1 cellular context compared by ENCODE assay signal in the genomic region with DNA sequence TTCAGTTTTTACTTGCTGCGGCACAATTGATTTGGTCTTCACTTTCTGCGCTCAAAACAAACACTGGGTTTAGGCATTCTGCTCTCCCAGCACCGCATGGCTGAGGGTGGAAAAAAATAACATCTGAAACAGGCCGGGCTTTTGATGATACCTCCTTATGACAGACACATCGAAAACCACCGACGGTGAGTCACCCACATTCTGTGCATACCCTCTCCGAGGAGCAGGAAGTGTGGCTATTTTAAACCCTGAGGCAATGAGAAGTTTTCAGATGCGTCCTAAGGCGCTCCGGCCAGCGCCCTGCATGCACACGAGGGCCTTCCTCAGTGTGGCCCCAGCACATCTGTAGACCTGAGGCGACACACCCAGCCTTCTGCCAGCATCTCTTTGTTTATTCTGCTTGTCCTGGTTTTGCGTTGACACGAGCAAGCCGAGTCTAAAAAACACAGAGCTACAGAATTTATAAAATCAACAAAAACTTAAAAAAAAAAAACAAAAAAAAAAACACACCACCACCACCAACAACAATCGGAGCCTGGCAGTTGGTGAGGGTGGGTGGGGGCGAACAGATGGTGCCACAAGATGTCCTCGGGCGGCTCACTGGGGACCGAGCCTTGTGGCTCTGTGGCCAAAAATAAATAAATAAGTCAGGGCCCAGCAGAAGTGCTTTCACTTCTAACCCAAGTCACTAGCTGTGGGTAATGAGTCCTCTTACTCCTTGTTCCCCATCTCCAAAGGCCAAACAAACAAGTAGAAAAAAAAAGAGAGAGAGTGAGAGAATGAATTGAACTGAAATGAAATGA.
A peak's percentile ranks its signal among the peaks of the same experiment; 100 is the strongest.
TF ChIP-seq lines count a peak whose summit lies in the region.

No MANE protein-coding gene starts in this region.

TF ChIP-seq in K562, 482 proteins besides CTCF, POLR2A, EP300 and RAD21 (continued from another document and continues in another):
- TF ChIP-seq, protein P1, sequence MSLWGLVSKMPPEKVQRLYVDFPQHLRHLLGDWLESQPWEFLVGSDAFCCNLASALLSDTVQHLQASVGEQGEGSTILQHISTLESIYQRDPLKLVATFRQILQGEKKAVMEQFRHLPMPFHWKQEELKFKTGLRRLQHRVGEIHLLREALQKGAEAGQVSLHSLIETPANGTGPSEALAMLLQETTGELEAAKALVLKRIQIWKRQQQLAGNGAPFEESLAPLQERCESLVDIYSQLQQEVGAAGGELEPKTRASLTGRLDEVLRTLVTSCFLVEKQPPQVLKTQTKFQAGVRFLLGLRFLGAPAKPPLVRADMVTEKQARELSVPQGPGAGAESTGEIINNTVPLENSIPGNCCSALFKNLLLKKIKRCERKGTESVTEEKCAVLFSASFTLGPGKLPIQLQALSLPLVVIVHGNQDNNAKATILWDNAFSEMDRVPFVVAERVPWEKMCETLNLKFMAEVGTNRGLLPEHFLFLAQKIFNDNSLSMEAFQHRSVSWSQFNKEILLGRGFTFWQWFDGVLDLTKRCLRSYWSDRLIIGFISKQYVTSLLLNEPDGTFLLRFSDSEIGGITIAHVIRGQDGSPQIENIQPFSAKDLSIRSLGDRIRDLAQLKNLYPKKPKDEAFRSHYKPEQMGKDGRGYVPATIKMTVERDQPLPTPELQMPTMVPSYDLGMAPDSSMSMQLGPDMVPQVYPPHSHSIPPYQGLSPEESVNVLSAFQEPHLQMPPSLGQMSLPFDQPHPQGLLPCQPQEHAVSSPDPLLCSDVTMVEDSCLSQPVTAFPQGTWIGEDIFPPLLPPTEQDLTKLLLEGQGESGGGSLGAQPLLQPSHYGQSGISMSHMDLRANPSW (CRISPR knock-in tag; IDR thresholded peaks at IDR 0.05), result no peak
- TF ChIP-seq ETV5 (CRISPR knock-in tag; IDR thresholded peaks at IDR 0.05; ENCODE audit: low read depth) (peak; percentile 91), RCOR1 (IDR thresholded peaks at IDR 0.05; ENCODE audit: borderline replicate concordance in 1 of 2, low read depth in 2 of 2, low read length in 2 of 2) (peak in 1 of 2 experiments; percentile 67; a peak in 1 of 4 replicates), NFYB (IDR thresholded peaks at IDR 0.05; ENCODE audit: extremely low read depth, insufficient read length) (no peak), SMAD3 (CRISPR knock-in tag; conservative IDR thresholded peaks at IDR 0.05) (no peak), TCFL5 (CRISPR knock-in tag; conservative IDR thresholded peaks at IDR 0.05) (no peak), MCM5 (IDR thresholded peaks at IDR 0.05; ENCODE audit: low read depth) (no peak), HMG20B (CRISPR knock-in tag; IDR thresholded peaks at IDR 0.05) (no peak), CBX3 (IDR thresholded peaks at IDR 0.05; ENCODE audit: borderline replicate concordance in 1 of 2, low read length in 2 of 2) (peak in 1 of 2 experiments; percentile 67; a peak in 1 of 3 replicates), ZNF41 (CRISPR knock-in tag; conservative IDR thresholded peaks at IDR 0.05) (peak; percentile 46; the same call in 1 of the 2 replicates), POLR2B (IDR thresholded peaks at IDR 0.05; ENCODE audit: low read depth, partially characterized antibody) (no peak), BACH1 (tag; IDR thresholded peaks at IDR 0.05) (peak; percentile 75; the same call in 1 of the 2 replicates), ZNF184 (CRISPR knock-in tag; IDR thresholded peaks at IDR 0.05) (no peak), ARID2 (IDR thresholded peaks at IDR 0.05) (no peak), ZNF212 (CRISPR knock-in tag; IDR thresholded peaks at IDR 0.05) (no peak), ZBTB7A (IDR thresholded peaks at IDR 0.05; ENCODE audit: borderline replicate concordance, control insufficient read depth, low read depth, low read length) (no peak), CBFA2T3 (IDR thresholded peaks at IDR 0.05) (peak; percentile 31; the same call in 1 of the 2 replicates), ZC3H8 (IDR thresholded peaks at IDR 0.05) (no peak), RUNX1 (IDR thresholded peaks at IDR 0.05; ENCODE audit: low read depth) (no peak; the same call in 1 of the 2 replicates), JUND (IDR thresholded peaks at IDR 0.05; ENCODE audit: borderline replicate concordance, low read depth, low read length) (peak; percentile 98), JUND (tag; IDR thresholded peaks at IDR 0.05; ENCODE audit: borderline replicate concordance, low read depth, low read length) (peak; percentile 93), EZH2 (IDR thresholded peaks at IDR 0.05; ENCODE audit: borderline replicate concordance, low read depth, low read length) (no peak), HLTF (IDR thresholded peaks at IDR 0.05) (no peak), CUX1 (CRISPR knock-in tag; IDR thresholded peaks at IDR 0.05) (0 out of 2 replicates have a peak, but pooled peaks have one; percentile 17), PYGO2 (tag; IDR thresholded peaks at IDR 0.05) (no peak), ATF1 (CRISPR knock-in tag; IDR thresholded peaks at IDR 0.05) (no peak), ATF1 (tag; IDR thresholded peaks at IDR 0.05) (0 out of 2 replicates have a peak, but pooled peaks have one; percentile 21), CREB5 (CRISPR knock-in tag; IDR thresholded peaks at IDR 0.05) (no peak), HNRNPLL (IDR thresholded peaks at IDR 0.05; ENCODE audit: low read depth, low read length, poor library complexity, severe bottlenecking) (no peak), ZNF175 (CRISPR knock-in tag; IDR thresholded peaks at IDR 0.05; ENCODE audit: low read depth) (0 out of 2 replicates have a peak, but pooled peaks have one; percentile 36), ZNF584 (CRISPR knock-in tag; IDR thresholded peaks at IDR 0.05; ENCODE audit: low read depth) (peak; percentile 8; the same call in 1 of the 2 replicates), CHD2 (IDR thresholded peaks at IDR 0.05; ENCODE audit: low read depth, low read length) (no peak), GATAD2B (IDR thresholded peaks at IDR 0.05; ENCODE audit: borderline replicate concordance) (no peak), ZNF24 (IDR thresholded peaks at IDR 0.05) (no peak), PATZ1 (CRISPR knock-in tag; IDR thresholded peaks at IDR 0.05; ENCODE audit: borderline replicate concordance) (no peak), NCOA1 (IDR thresholded peaks at IDR 0.05; ENCODE audit: low read depth) (no peak), YBX1 (IDR thresholded peaks at IDR 0.05) (no peak), NCOA2 (IDR thresholded peaks at IDR 0.05; ENCODE audit: partially characterized antibody in 2 of 2) (no peak), CBX8 (IDR thresholded peaks at IDR 0.05; ENCODE audit: borderline replicate concordance, extremely low read depth, low read depth, low read length, poor library complexity, severe bottlenecking) (no peak), ZNF445 (CRISPR knock-in tag; IDR thresholded peaks at IDR 0.05; ENCODE audit: low read depth) (0 out of 2 replicates have a peak, but pooled peaks have one; percentile 8)
- TF ChIP-seq, protein P2, sequence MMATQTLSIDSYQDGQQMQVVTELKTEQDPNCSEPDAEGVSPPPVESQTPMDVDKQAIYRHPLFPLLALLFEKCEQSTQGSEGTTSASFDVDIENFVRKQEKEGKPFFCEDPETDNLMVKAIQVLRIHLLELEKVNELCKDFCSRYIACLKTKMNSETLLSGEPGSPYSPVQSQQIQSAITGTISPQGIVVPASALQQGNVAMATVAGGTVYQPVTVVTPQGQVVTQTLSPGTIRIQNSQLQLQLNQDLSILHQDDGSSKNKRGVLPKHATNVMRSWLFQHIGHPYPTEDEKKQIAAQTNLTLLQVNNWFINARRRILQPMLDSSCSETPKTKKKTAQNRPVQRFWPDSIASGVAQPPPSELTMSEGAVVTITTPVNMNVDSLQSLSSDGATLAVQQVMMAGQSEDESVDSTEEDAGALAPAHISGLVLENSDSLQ (IDR thresholded peaks at IDR 0.05), result peak; percentile 88
- TF ChIP-seq, protein P3, sequence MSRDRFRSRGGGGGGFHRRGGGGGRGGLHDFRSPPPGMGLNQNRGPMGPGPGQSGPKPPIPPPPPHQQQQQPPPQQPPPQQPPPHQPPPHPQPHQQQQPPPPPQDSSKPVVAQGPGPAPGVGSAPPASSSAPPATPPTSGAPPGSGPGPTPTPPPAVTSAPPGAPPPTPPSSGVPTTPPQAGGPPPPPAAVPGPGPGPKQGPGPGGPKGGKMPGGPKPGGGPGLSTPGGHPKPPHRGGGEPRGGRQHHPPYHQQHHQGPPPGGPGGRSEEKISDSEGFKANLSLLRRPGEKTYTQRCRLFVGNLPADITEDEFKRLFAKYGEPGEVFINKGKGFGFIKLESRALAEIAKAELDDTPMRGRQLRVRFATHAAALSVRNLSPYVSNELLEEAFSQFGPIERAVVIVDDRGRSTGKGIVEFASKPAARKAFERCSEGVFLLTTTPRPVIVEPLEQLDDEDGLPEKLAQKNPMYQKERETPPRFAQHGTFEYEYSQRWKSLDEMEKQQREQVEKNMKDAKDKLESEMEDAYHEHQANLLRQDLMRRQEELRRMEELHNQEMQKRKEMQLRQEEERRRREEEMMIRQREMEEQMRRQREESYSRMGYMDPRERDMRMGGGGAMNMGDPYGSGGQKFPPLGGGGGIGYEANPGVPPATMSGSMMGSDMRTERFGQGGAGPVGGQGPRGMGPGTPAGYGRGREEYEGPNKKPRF (IDR thresholded peaks at IDR 0.05; ENCODE audit: low read depth, low read length), result no peak
- TF ChIP-seq, protein P4, sequence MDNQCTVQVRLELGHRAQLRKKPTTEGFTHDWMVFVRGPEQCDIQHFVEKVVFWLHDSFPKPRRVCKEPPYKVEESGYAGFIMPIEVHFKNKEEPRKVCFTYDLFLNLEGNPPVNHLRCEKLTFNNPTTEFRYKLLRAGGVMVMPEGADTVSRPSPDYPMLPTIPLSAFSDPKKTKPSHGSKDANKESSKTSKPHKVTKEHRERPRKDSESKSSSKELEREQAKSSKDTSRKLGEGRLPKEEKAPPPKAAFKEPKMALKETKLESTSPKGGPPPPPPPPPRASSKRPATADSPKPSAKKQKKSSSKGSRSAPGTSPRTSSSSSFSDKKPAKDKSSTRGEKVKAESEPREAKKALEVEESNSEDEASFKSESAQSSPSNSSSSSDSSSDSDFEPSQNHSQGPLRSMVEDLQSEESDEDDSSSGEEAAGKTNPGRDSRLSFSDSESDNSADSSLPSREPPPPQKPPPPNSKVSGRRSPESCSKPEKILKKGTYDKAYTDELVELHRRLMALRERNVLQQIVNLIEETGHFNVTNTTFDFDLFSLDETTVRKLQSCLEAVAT (IDR thresholded peaks at IDR 0.05), result no peak
- TF ChIP-seq, protein P5, sequence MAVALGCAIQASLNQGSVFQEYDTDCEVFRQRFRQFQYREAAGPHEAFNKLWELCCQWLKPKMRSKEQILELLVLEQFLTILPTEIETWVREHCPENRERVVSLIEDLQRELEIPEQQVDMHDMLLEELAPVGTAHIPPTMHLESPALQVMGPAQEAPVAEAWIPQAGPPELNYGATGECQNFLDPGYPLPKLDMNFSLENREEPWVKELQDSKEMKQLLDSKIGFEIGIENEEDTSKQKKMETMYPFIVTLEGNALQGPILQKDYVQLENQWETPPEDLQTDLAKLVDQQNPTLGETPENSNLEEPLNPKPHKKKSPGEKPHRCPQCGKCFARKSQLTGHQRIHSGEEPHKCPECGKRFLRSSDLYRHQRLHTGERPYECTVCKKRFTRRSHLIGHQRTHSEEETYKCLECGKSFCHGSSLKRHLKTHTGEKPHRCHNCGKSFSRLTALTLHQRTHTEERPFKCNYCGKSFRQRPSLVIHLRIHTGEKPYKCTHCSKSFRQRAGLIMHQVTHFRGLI (CRISPR knock-in tag; IDR thresholded peaks at IDR 0.05), result no peak
